1 cellular context compared by ENCODE assay signal in genomic region chr15:24857094-24857437, GRCh38.
TF ChIP-seq lines count a peak whose summit lies in the region.

No MANE protein-coding gene starts in this region.

TF ChIP-seq in H1, 55 proteins besides CTCF, POLR2A, EP300 and RAD21 (continued from another document):
- peak; percentile 13 for TF ChIP-seq CHD7 (IDR thresholded peaks at IDR 0.05; ENCODE audit: insufficient replicate concordance, low read length)
- TF ChIP-seq ASH2L (IDR thresholded peaks at IDR 0.05; ENCODE audit: low read length): no peak
- TF ChIP-seq TBP (IDR thresholded peaks at IDR 0.05; ENCODE audit: low read depth, low read length): no peak
- TF ChIP-seq TEAD4 (IDR thresholded peaks at IDR 0.05; ENCODE audit: low read depth, low read length): no peak
